21 cellular contexts compared by ENCODE assay signal in the genomic region with DNA sequence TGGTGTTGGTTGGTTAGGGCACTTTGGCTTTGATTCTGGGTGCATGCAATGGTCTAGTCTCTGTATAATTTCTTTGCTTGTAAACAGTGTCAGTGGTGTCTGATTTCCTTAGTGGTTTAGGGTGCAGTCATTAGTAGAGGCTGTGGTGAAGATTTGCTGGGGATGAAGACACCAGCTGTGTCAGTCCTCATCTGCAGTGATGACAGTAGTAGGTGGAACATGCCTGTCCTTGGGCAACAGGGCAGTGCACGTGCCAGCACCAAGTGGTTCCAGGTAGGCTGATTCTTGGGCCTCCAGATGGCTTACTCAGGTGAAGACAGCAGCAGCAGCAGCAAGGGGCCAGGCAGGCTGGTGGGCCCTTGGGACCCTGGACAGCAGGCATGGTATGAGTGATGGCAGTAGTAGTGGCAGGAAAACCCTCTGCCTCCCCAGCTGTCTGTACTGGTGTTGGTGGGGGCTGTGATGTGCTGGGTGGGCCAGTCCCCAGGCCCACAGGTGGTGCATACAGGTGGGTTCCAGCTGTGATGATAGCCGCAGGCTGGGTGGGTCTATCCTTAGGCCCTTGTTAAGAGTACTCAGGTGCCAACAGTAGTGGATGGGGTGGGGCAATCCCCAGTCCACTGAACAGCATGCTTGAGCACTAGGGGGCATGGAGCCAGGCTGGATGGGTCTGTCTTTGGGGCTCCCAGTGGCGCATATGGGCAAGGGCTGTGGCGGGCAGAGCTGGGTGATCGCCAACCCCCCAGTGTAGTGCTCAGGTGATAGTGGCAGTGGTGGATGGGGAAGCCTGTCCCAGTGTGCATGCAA.
A peak's percentile ranks its signal among the peaks of the same experiment; 100 is the strongest.
DNase-seq lines count a peak whose midpoint lies in the region; ATAC-seq and TF ChIP-seq lines count a peak whose summit lies in the region.
"Had no signal": no experiment of that assay in that cellular context is flagged by ENCODE, and none has a peak within 500 bp of the region (broad histone marks: within the 10 kb centered on the region; RNA-seq: fewer than 3 reads in every experiment).

No MANE protein-coding gene starts in this region.

- TF ChIP-seq CTCF in right atrium auricular region (IDR thresholded peaks at IDR 0.05) = no peak
- no peak for TF ChIP-seq CTCF in upper lobe of right lung (IDR thresholded peaks at IDR 0.05)

- H3K36me3 ChIP-seq in right atrium auricular region = no peaks in the 10 kb centered on the region
- H3K36me3 ChIP-seq in upper lobe of right lung = no peaks in the 10 kb centered on the region
- H3K36me3 ChIP-seq: gastrocnemius medialis, HAP-1, SJCRH30 had no signal

- H3K9me3 ChIP-seq in right atrium auricular region = no peaks in the 10 kb centered on the region
- H3K9me3 ChIP-seq in upper lobe of right lung = no peaks in the 10 kb centered on the region
- H3K9me3 ChIP-seq: Caco-2, gastrocnemius medialis, HAP-1, SJCRH30 had no signal

- H3K4me1 ChIP-seq in right atrium auricular region = no peaks in the 10 kb centered on the region
- no peaks in the 10 kb centered on the region for H3K4me1 ChIP-seq in upper lobe of right lung
- H3K4me1 ChIP-seq: Caco-2, gastrocnemius medialis, HAP-1, SJCRH30 had no signal

- DNase-seq in Right ventricle myocardium inferior (ENCODE audit: missing footprints) = no peak
- DNase-seq in right atrium auricular region (ENCODE audit: low spot score) = no peak
- peak; percentile 18 for DNase-seq in RPMI8226
- DNase-seq in myocyte (ENCODE audit: low read depth) = peak; percentile 87
- DNase-seq in upper lobe of right lung = no peak
- no peak for DNase-seq in NCI-H1694 treated with DMSO at 0.1 percent for 48 hours (lab: John Stamatoyannopoulos, UW)
- DNase-seq: amygdala, caudate nucleus, EL, erythroblast, gastrocnemius medialis, NCI-H1092, NCI-H2081 treated with DMSO at 0.1 percent for 48 hours, NCI-H524 had no signal

- peak; percentile 28 for ATAC-seq in Right ventricle myocardium inferior
- ATAC-seq in upper lobe of right lung = peak; percentile 22
- ATAC-seq in GM19328 (IDR thresholded peaks at IDR 0.05; ENCODE audit: unreplicated experiment) = no peak
- ATAC-seq in GM18868 (IDR thresholded peaks at IDR 0.05; ENCODE audit: unreplicated experiment) = no peak
- ATAC-seq: gastrocnemius medialis, K562 had no signal

- H3K27me3 ChIP-seq in right atrium auricular region (no peaks in the 10 kb centered on the region), upper lobe of right lung (no peaks in the 10 kb centered on the region)
- H3K27me3 ChIP-seq: gastrocnemius medialis, SJCRH30 had no signal

- H3K27ac ChIP-seq in right atrium auricular region (no peak overlapping the region), upper lobe of right lung (no peak overlapping the region)
- H3K27ac ChIP-seq: gastrocnemius medialis, HL-60, SJCRH30 had no signal

- intact Hi-C loops in Right ventricle myocardium inferior (cut with DNase I) = loop anchor here (10.0 kb wide), 1 partner anchor 635 kb away; no protein-coding TSS in a partner anchor
- intact Hi-C loops in upper lobe of right lung (cut with DNase I) = no loop called here

- H3K4me3 ChIP-seq in right atrium auricular region (no peak overlapping the region), upper lobe of right lung (no peak overlapping the region)
- H3K4me3 ChIP-seq: gastrocnemius medialis, HAP-1, K562, SJCRH30 had no signal

Comparison
In these comparisons a context has a peak if more than half of its experiments do, and no peak if none do; other contexts are left out.
1. ATAC-seq: peak in Right ventricle myocardium inferior (single experiment) and upper lobe of right lung (single experiment); none in GM19328 (single experiment) and GM18868 (single experiment).
2. DNase-seq: peak in RPMI8226 (single experiment) and myocyte (single experiment); none in Right ventricle myocardium inferior (single experiment), right atrium auricular region (single experiment), upper lobe of right lung (single experiment) and NCI-H1694 treated with DMSO at 0.1 percent for 48 hours (single experiment).